Comparison of ENCODE assay signal across 9 cellular contexts in genomic region chr6:44304282-44305199, GRCh38. TPM values are rescaled to one million over a fixed set of nuclear protein-coding genes. Genes with fewer than 3 reads are reported as not detected.
DNase-seq lines count a peak whose midpoint lies in the region; ATAC-seq, FAIRE-seq and TF ChIP-seq lines count a peak whose summit lies in the region.
"Had no signal": no experiment of that assay in that cellular context is flagged by ENCODE, and none has a peak within 500 bp of the region (broad histone marks: within the 10 kb centered on the region; RNA-seq: fewer than 3 reads in every experiment).

No MANE protein-coding gene starts in this region.

- WGBS in GM12878 (ENCODE audit: insufficient coverage, insufficient replicate concordance, low lambda C conversion rate, missing lambda C conversion rate): 80% methylated on average over 25 of the region's 25 CpGs

- H3K9me2 ChIP-seq in GM23338 (ENCODE audit: insufficient read depth): no peaks in the 10 kb centered on the region
- no peaks in the 10 kb centered on the region for H3K9me2 ChIP-seq in SU-DHL-6 (replicated peaks; ENCODE audit: insufficient read depth, low read length)

- H3K27ac Mint-ChIP-seq in CD14-positive monocyte: peak overlapping the region in 1 of 7 donors; percentile 37
- H3K27ac Mint-ChIP-seq in GM23338: peak overlapping the region; percentile 94

- H3K4me1 ChIP-seq in GM23338 (ENCODE audit: insufficient read depth) (no peaks in the 10 kb centered on the region), GM12878 (ENCODE audit: control insufficient read depth, insufficient read depth, low read length) (no peaks in the 10 kb centered on the region)

- H3K4me3 Mint-ChIP-seq in CD14-positive monocyte: no peak overlapping the region
- no peak overlapping the region for H3K4me3 Mint-ChIP-seq in GM23338

- POLR2A ChIA-PET in GM12878 (lab: Charles Lee): interaction anchor here (1.0 kb wide), 1 partner anchor 37 kb away, joined by 3 read pairs; no protein-coding TSS in a partner anchor

- TF ChIP-seq RAD21 in GM12878 (IDR thresholded peaks at IDR 0.05; ENCODE audit: insufficient read depth, low read depth, low read length): peak; percentile 51

- H3K79me2 ChIP-seq in GM23338 (replicated peaks; ENCODE audit: insufficient read depth) (no peaks in the 10 kb centered on the region), SU-DHL-6 (ENCODE audit: insufficient read depth, low read length) (no peaks in the 10 kb centered on the region), GM12878 (ENCODE audit: control insufficient read depth, insufficient read depth, low read length) (no peaks in the 10 kb centered on the region)

- TF ChIP-seq POLR2A in GM12878 (IDR thresholded peaks at IDR 0.05; ENCODE audit: low read depth, low read length): 0 out of 2 replicates have a peak, but pooled peaks have one; percentile 36

- no TSS peak for BruUV-seq in GM12878 (replicated peaks; lab: Mats Ljungman, UMichigan)

- H3K9ac ChIP-seq in SU-DHL-6 (ENCODE audit: low read length) (no peak overlapping the region), GM12878 (ENCODE audit: control insufficient read depth, insufficient read depth, low read length) (no peak overlapping the region)

- TF ChIP-seq CTCF in CD14-positive monocyte (IDR thresholded peaks at IDR 0.05) (peak; percentile 89), GM23338 (conservative IDR thresholded peaks at IDR 0.05; ENCODE audit: low read depth in 2 of 2) (peak; percentile 83 to 88), SU-DHL-6 (IDR thresholded peaks at IDR 0.05; ENCODE audit: insufficient read depth, low read length, poor library complexity, severe bottlenecking) (peak; percentile 82), GM12878 (IDR thresholded peaks at IDR 0.05 in 2 of 3, conservative IDR thresholded peaks at IDR 0.05 in 1 of 3; ENCODE audit: control insufficient read depth in 2 of 3, extremely low read depth in 1 of 3, insufficient read depth in 1 of 3, low read depth in 3 of 3, low read length in 3 of 3) (peak; percentile 74 to 88 (median 75))

- H3K27me3 Mint-ChIP-seq in CD14-positive monocyte (ENCODE audit: low read depth in 3 of 3) (peaks cover 0 to 2% (median 0%) of the 10 kb centered on the region in 3 donors), GM23338 (ENCODE audit: insufficient read depth, low read depth, poor library complexity) (peaks cover 10% of the 10 kb centered on the region)

- H3K36me3 Mint-ChIP-seq in CD14-positive monocyte (peaks cover 74 to 97% of the 10 kb centered on the region in 2 donors), GM23338 (ENCODE audit: low read depth) (peaks cover 80% of the 10 kb centered on the region)

- CTCF ChIA-PET in GM12878 (lab: Yijun Ruan, JAX): interaction anchor here (0.7 to 7.4 kb wide), 16 partner anchors 8 to 212 kb away, joined by 3 to 87 read pairs (median 4); partner anchors contain the start of genes AARS2, CDC5L, NFKBIE and TMEM151B

- SMC1A ChIA-PET in GM12878 (lab: Charles Lee; ENCODE audit: uncharacterized antibody, unreplicated experiment): interaction anchor here (0.7 to 3.0 kb wide), 3 partner anchors 34 to 132 kb away, joined by 3 to 22 read pairs (median 4); no protein-coding TSS in a partner anchor

- no peak overlapping the region for H2AFZ ChIP-seq in GM23338
- no peak overlapping the region for H2AFZ ChIP-seq in SU-DHL-6 (ENCODE audit: low read depth, low read length, severe bottlenecking)
- no peak overlapping the region for H2AFZ ChIP-seq in GM12878 (ENCODE audit: control insufficient read depth, low read depth, low read length)

- H3F3A ChIP-seq in GM23338 (replicated peaks; ENCODE audit: low read depth) (no peaks in the 10 kb centered on the region), SU-DHL-6 (ENCODE audit: insufficient read depth) (no peaks in the 10 kb centered on the region)

- FAIRE-seq in GM12878 (lab: Jason Lieb, UNC): peak; percentile 35

- intact Hi-C loops in CD14-positive monocyte (cut with micrococcal nuclease): no loop called here
- intact Hi-C loops in GM12878 (cut with micrococcal nuclease; ENCODE audit: unreplicated experiment): loop anchor here (2.0 kb wide), 1 partner anchor 36 kb away; no protein-coding TSS in a partner anchor

- DNase-seq in CD14-positive monocyte (ENCODE audit: low spot score) (no peak), GM23338 (ENCODE audit: low spot score) (peak; percentile 74), GM12878 (ENCODE audit: low read depth, low spot score) (no peak), kidney glomerular epithelial cell (lab: John Stamatoyannopoulos, UW) (peak; percentile 3), LoVo (ENCODE audit: low spot score) (no peak)
- peak; percentile 14 to 45 (median 23) for DNase-seq in stimulated activated naive CD4-positive, alpha-beta T cell (lab: John Stamatoyannopoulos, UW)

- H3K27ac ChIP-seq in GM23338 (ENCODE audit: low read depth): peak overlapping the region; percentile 66; the same call in 1 of the 2 replicates
- no peak overlapping the region for H3K27ac ChIP-seq in SU-DHL-6 (ENCODE audit: low read depth, low read length)
- no peak overlapping the region for H3K27ac ChIP-seq in GM12878 (ENCODE audit: control insufficient read depth, insufficient read depth)

- H3K4me1 Mint-ChIP-seq in CD14-positive monocyte: peaks cover 9% of the 10 kb centered on the region
- H3K4me1 Mint-ChIP-seq in GM23338: no peaks in the 10 kb centered on the region

- in situ Hi-C loops in GM12878 (cut with MboI): no loop called here

- TF ChIP-seq EP300 in GM12878 (IDR thresholded peaks at IDR 0.05; ENCODE audit: borderline replicate concordance in 1 of 2, control insufficient read depth in 1 of 2, low read depth in 2 of 2, low read length in 2 of 2): no peak

- H3K27me3 ChIP-seq in GM23338 (ENCODE audit: insufficient read depth) (no peaks in the 10 kb centered on the region), SU-DHL-6 (ENCODE audit: low read length) (no peaks in the 10 kb centered on the region), GM12878 (replicated peaks in 1 of 2; ENCODE audit: control insufficient read depth in 2 of 2, insufficient read depth in 2 of 2, low read length in 1 of 2) (no peaks in the 10 kb centered on the region)

- H3K36me3 ChIP-seq in GM23338 (ENCODE audit: insufficient read depth) (peaks cover 11% of the 10 kb centered on the region; the same call in 1 of the 2 replicates), SU-DHL-6 (ENCODE audit: low read length) (no peaks in the 10 kb centered on the region), GM12878 (ENCODE audit: control insufficient read depth in 2 of 2, insufficient read depth in 2 of 2, low read length in 1 of 2) (peaks cover 5 to 33% of the 10 kb centered on the region in 2 experiments; a peak in 3 of 4 replicates)

- ATAC-seq in GM23338: peak; percentile 84
- peak; percentile 86 for ATAC-seq in GM12878
- no peak for ATAC-seq in HG03378 (IDR thresholded peaks at IDR 0.05; ENCODE audit: unreplicated experiment)

- H3K4me3 ChIP-seq in GM23338 (no peak overlapping the region), SU-DHL-6 (ENCODE audit: insufficient read depth, low read length, poor library complexity, severe bottlenecking) (no peak overlapping the region), GM12878 (no peak overlapping the region)

- H3K4me2 ChIP-seq in GM23338: no peak overlapping the region
- H3K4me2 ChIP-seq in SU-DHL-6 (ENCODE audit: low read depth, low read length, poor library complexity, severe bottlenecking): no peak overlapping the region
- H3K4me2 ChIP-seq in GM12878 (ENCODE audit: control insufficient read depth, insufficient read depth): no peak overlapping the region

- RAD21 ChIA-PET in GM12878 (lab: Charles Lee; ENCODE audit: unreplicated experiment): interaction anchor here (1.0 to 2.8 kb wide), 4 partner anchors 34 to 208 kb away, joined by 3 to 22 read pairs (median 4); partner anchors contain the start of gene TMEM151B

- H3K9me3 Mint-ChIP-seq in CD14-positive monocyte (no peaks in the 10 kb centered on the region), GM23338 (no peaks in the 10 kb centered on the region)

- no peaks in the 10 kb centered on the region for H3K9me3 ChIP-seq in SU-DHL-6 (ENCODE audit: insufficient read depth, low read length)
- H3K9me3 ChIP-seq in GM12878 (replicated peaks; ENCODE audit: control insufficient read depth, insufficient read depth, low read length): no peaks in the 10 kb centered on the region

- H4K20me1 ChIP-seq in GM23338 (replicated peaks; ENCODE audit: insufficient read depth): no peaks in the 10 kb centered on the region
- H4K20me1 ChIP-seq in SU-DHL-6 (ENCODE audit: low read depth, low read length): no peaks in the 10 kb centered on the region
- no peaks in the 10 kb centered on the region for H4K20me1 ChIP-seq in GM12878 (ENCODE audit: control insufficient read depth, insufficient read depth)

RNA-seq across cellular contexts. Expression of gene AARS2, which starts 8.6 kb away (rescaled TPM):
- polyA plus RNA-seq in CD14-positive monocyte (1 to 10 TPM; 1.8 to 3.2 TPM), GM23338 (2016; fragmentation: Nextera tagmentation; extraction: Ambion mirVana) (5.5 and 6.5 TPM in 2 replicates), GM12878 (2011; rRNA removed) (5.4 and 8.1 TPM in 2 replicates), GM12878 (2014; fragmentation: Illumina TruSeq; extraction: Trizol) (4.8 and 7.5 TPM in 2 replicates), GM12878 (2014; fragmentation: Nextera tagmentation; extraction: Ambion mirVana) (under 1 TPM; 0.71 to 0.75 TPM), GM12878 (2014; rRNA removed) (14.2 and 14.3 TPM in 2 replicates), GM12878 (2016; fragmentation: Nextera tagmentation; extraction: Ambion mirVana) (10 to 100 TPM; 16.7 to 17.9 TPM)
- total RNA-seq in GM23338 (2014; rRNA removed; shearing (Covaris generic)): 19.8 and 23.2 TPM in 2 replicates
- total RNA-seq in GM12878 (2013; cell fraction: nucleolus; rRNA removed): 30.9 and 34.4 TPM in 2 replicates
- total RNA-seq in GM12878 (2014; rRNA removed) (15.8 and 16.1 TPM in 2 replicates), GM12878 (2014; rRNA removed; fragmentation: Illumina TruSeq; extraction: Trizol) (9.4 and 11.0 TPM in 2 replicates), GM12878 (2021) (16.0 and 18.3 TPM in 2 replicates)
- 3.4 TPM for polyA plus RNA-seq in GM12878 (2011; ENCODE audit: low read depth)
- polyA plus RNA-seq in GM12878 (2011; cell fraction: cytosol; rRNA removed): 8.0 and 11.6 TPM in 2 replicates
- 39.2 and 40.7 TPM in 2 replicates for polyA plus RNA-seq in GM12878 (2011; cell fraction: nucleus; rRNA removed)
- 7.4 and 8.9 TPM in 2 replicates for polyA plus RNA-seq in GM12878 (2012)
- polyA minus RNA-seq in GM12878 (2011; rRNA and poly(A)+ RNA removed): 12.9 and 22.9 TPM in 2 replicates
- 5.5 and 5.7 TPM in 2 replicates for polyA minus RNA-seq in GM12878 (2011; cell fraction: cytosol; rRNA and poly(A)+ RNA removed)
- 22.1 and 30.2 TPM in 2 replicates for polyA minus RNA-seq in GM12878 (2011; cell fraction: nucleus; rRNA and poly(A)+ RNA removed)

RNA-seq across cellular contexts. Expression of gene TMEM151B, which starts 34.3 kb away (rescaled TPM):
- polyA plus RNA-seq in CD14-positive monocyte (not detected), GM23338 (2016; fragmentation: Nextera tagmentation; extraction: Ambion mirVana) (0.91 and 1.5 TPM in 2 replicates), GM12878 (2011; rRNA removed) (0.13 and 0.19 TPM in 2 replicates), GM12878 (2014; fragmentation: Illumina TruSeq; extraction: Trizol) (0.04 TPM in 1 of 2 replicates, not detected in the other), GM12878 (2014; fragmentation: Nextera tagmentation; extraction: Ambion mirVana) (not detected), GM12878 (2014; rRNA removed) (0.01 and 0.08 TPM in 2 replicates), GM12878 (2016; fragmentation: Nextera tagmentation; extraction: Ambion mirVana) (under 1 TPM in 1 of 2 experiments, not detected in 1; 0.05 TPM)
- 11.5 and 14.6 TPM in 2 replicates for total RNA-seq in GM23338 (2014; rRNA removed; shearing (Covaris generic))
- total RNA-seq in GM12878 (2013; cell fraction: nucleolus; rRNA removed): 0.29 and 0.52 TPM in 2 replicates
- total RNA-seq in GM12878 (2014; rRNA removed) (under 0.01 TPM in 1 of 2 replicates, not detected in the other), GM12878 (2014; rRNA removed; fragmentation: Illumina TruSeq; extraction: Trizol) (not detected in 2 replicates), GM12878 (2021) (not detected in 2 replicates)
- not detected for polyA plus RNA-seq in GM12878 (2011; ENCODE audit: low read depth)
- 0.18 and 0.22 TPM in 2 replicates for polyA plus RNA-seq in GM12878 (2011; cell fraction: cytosol; rRNA removed)
- 1.4 and 1.6 TPM in 2 replicates for polyA plus RNA-seq in GM12878 (2011; cell fraction: nucleus; rRNA removed)
- 0.46 and 0.68 TPM in 2 replicates for polyA plus RNA-seq in GM12878 (2012)
- 0.07 and 0.41 TPM in 2 replicates for polyA minus RNA-seq in GM12878 (2011; rRNA and poly(A)+ RNA removed)
- polyA minus RNA-seq in GM12878 (2011; cell fraction: cytosol; rRNA and poly(A)+ RNA removed): not detected in 2 replicates
- 0.36 and 0.86 TPM in 2 replicates for polyA minus RNA-seq in GM12878 (2011; cell fraction: nucleus; rRNA and poly(A)+ RNA removed)
- total RNA-seq: mononuclear cell had no signal

RNA-seq across cellular contexts. Expression of gene SPATS1, which starts 37.9 kb away (rescaled TPM):
- polyA plus RNA-seq in CD14-positive monocyte (not detected), GM23338 (2016; fragmentation: Nextera tagmentation; extraction: Ambion mirVana) (not detected in 2 replicates), GM12878 (2011; rRNA removed) (0.12 TPM in 1 of 2 replicates, not detected in the other), GM12878 (2014; fragmentation: Illumina TruSeq; extraction: Trizol) (not detected in 2 replicates), GM12878 (2014; fragmentation: Nextera tagmentation; extraction: Ambion mirVana) (not detected), GM12878 (2014; rRNA removed) (not detected in 2 replicates), GM12878 (2016; fragmentation: Nextera tagmentation; extraction: Ambion mirVana) (not detected)
- not detected in 2 replicates for total RNA-seq in GM23338 (2014; rRNA removed; shearing (Covaris generic))
- total RNA-seq in GM12878 (2013; cell fraction: nucleolus; rRNA removed): not detected in 2 replicates
- total RNA-seq in GM12878 (2014; rRNA removed) (not detected in 2 replicates), GM12878 (2014; rRNA removed; fragmentation: Illumina TruSeq; extraction: Trizol) (not detected in 2 replicates), GM12878 (2021) (not detected in 2 replicates)
- not detected for polyA plus RNA-seq in GM12878 (2011; ENCODE audit: low read depth)
- not detected in 2 replicates for polyA plus RNA-seq in GM12878 (2011; cell fraction: cytosol; rRNA removed)
- not detected in 2 replicates for polyA plus RNA-seq in GM12878 (2011; cell fraction: nucleus; rRNA removed)
- not detected in 2 replicates for polyA plus RNA-seq in GM12878 (2012)
- polyA minus RNA-seq in GM12878 (2011; rRNA and poly(A)+ RNA removed): not detected in 2 replicates
- not detected in 2 replicates for polyA minus RNA-seq in GM12878 (2011; cell fraction: cytosol; rRNA and poly(A)+ RNA removed)
- not detected in 2 replicates for polyA minus RNA-seq in GM12878 (2011; cell fraction: nucleus; rRNA and poly(A)+ RNA removed)
- total RNA-seq: mononuclear cell had no signal

RNA-seq across cellular contexts. Expression of gene NFKBIE, which starts 39.2 kb away (rescaled TPM):
- polyA plus RNA-seq in CD14-positive monocyte: 10 to 100 TPM; 19.9 to 23.2 TPM
- 19.8 and 25.9 TPM in 2 replicates for total RNA-seq in GM23338 (2014; rRNA removed; shearing (Covaris generic))
- polyA plus RNA-seq in GM23338 (2016; fragmentation: Nextera tagmentation; extraction: Ambion mirVana): 12.8 and 14.6 TPM in 2 replicates
- 127 and 202 TPM in 2 replicates for total RNA-seq in GM12878 (2013; cell fraction: nucleolus; rRNA removed)
- 45.1 and 47.0 TPM in 2 replicates for total RNA-seq in GM12878 (2014; rRNA removed)
- total RNA-seq in GM12878 (2014; rRNA removed; fragmentation: Illumina TruSeq; extraction: Trizol): 39.5 and 43.2 TPM in 2 replicates
- 53.6 and 57.0 TPM in 2 replicates for total RNA-seq in GM12878 (2021)
- polyA plus RNA-seq in GM12878 (2011; ENCODE audit: low read depth): 13.6 TPM
- polyA plus RNA-seq in GM12878 (2011; rRNA removed): 106 and 126 TPM in 2 replicates
- polyA plus RNA-seq in GM12878 (2011; cell fraction: cytosol; rRNA removed): 111 and 125 TPM in 2 replicates
- polyA plus RNA-seq in GM12878 (2011; cell fraction: nucleus; rRNA removed): 154 TPM in 2 replicates
- polyA plus RNA-seq in GM12878 (2012): 36.7 and 71.2 TPM in 2 replicates
- polyA plus RNA-seq in GM12878 (2014; fragmentation: Illumina TruSeq; extraction: Trizol): 34.5 and 38.1 TPM in 2 replicates
- 10 to 100 TPM; 10.4 to 26.0 TPM for polyA plus RNA-seq in GM12878 (2014; fragmentation: Nextera tagmentation; extraction: Ambion mirVana)
- polyA plus RNA-seq in GM12878 (2014; rRNA removed): 52.4 and 60.3 TPM in 2 replicates
- 10 to 100 TPM; 30.4 to 30.6 TPM for polyA plus RNA-seq in GM12878 (2016; fragmentation: Nextera tagmentation; extraction: Ambion mirVana)
- 61.6 and 113 TPM in 2 replicates for polyA minus RNA-seq in GM12878 (2011; rRNA and poly(A)+ RNA removed)
- polyA minus RNA-seq in GM12878 (2011; cell fraction: cytosol; rRNA and poly(A)+ RNA removed): 36.5 and 58.5 TPM in 2 replicates
- 67.9 and 93.8 TPM in 2 replicates for polyA minus RNA-seq in GM12878 (2011; cell fraction: nucleus; rRNA and poly(A)+ RNA removed)

RNA-seq across cellular contexts. Expression of gene SLC35B2, which starts 47.2 kb away (rescaled TPM):
- polyA plus RNA-seq in CD14-positive monocyte: 10 to 100 TPM; 17.4 to 30.6 TPM
- total RNA-seq in GM23338 (2014; rRNA removed; shearing (Covaris generic)): 30.5 and 30.9 TPM in 2 replicates
- 14.0 and 14.7 TPM in 2 replicates for polyA plus RNA-seq in GM23338 (2016; fragmentation: Nextera tagmentation; extraction: Ambion mirVana)
- 34.4 and 37.1 TPM in 2 replicates for total RNA-seq in GM12878 (2013; cell fraction: nucleolus; rRNA removed)
- 34.1 and 35.1 TPM in 2 replicates for total RNA-seq in GM12878 (2014; rRNA removed)
- 24.3 and 25.1 TPM in 2 replicates for total RNA-seq in GM12878 (2014; rRNA removed; fragmentation: Illumina TruSeq; extraction: Trizol)
- 33.5 and 35.8 TPM in 2 replicates for total RNA-seq in GM12878 (2021)
- polyA plus RNA-seq in GM12878 (2011; ENCODE audit: low read depth): 23.1 TPM
- polyA plus RNA-seq in GM12878 (2011; rRNA removed): 19.7 and 32.2 TPM in 2 replicates
- 48.8 and 53.9 TPM in 2 replicates for polyA plus RNA-seq in GM12878 (2011; cell fraction: cytosol; rRNA removed)
- 89.8 and 144 TPM in 2 replicates for polyA plus RNA-seq in GM12878 (2011; cell fraction: nucleus; rRNA removed)
- 38.5 and 38.9 TPM in 2 replicates for polyA plus RNA-seq in GM12878 (2012)
- polyA plus RNA-seq in GM12878 (2014; fragmentation: Illumina TruSeq; extraction: Trizol): 23.9 and 35.2 TPM in 2 replicates
- polyA plus RNA-seq in GM12878 (2014; fragmentation: Nextera tagmentation; extraction: Ambion mirVana): 10 to 100 TPM; 11.3 to 14.9 TPM
- polyA plus RNA-seq in GM12878 (2014; rRNA removed): 45.2 and 45.4 TPM in 2 replicates
- 10 to 100 TPM; 39.5 to 40.8 TPM for polyA plus RNA-seq in GM12878 (2016; fragmentation: Nextera tagmentation; extraction: Ambion mirVana)
- 17.3 and 33.3 TPM in 2 replicates for polyA minus RNA-seq in GM12878 (2011; rRNA and poly(A)+ RNA removed)
- polyA minus RNA-seq in GM12878 (2011; cell fraction: cytosol; rRNA and poly(A)+ RNA removed): 5.2 and 7.0 TPM in 2 replicates
- polyA minus RNA-seq in GM12878 (2011; cell fraction: nucleus; rRNA and poly(A)+ RNA removed): 19.7 and 27.3 TPM in 2 replicates

Comparison
In these comparisons a context has a peak if more than half of its experiments do, and no peak if none do; other contexts are left out.
1. DNase-seq: peak in GM23338 (single experiment), kidney glomerular epithelial cell (single experiment) and stimulated activated naive CD4-positive, alpha-beta T cell (6 of 6); none in CD14-positive monocyte (single experiment), GM12878 (single experiment) and LoVo (single experiment).
2. Peak in every context shown above with its lines, with median percentiles within 50 percentile points of each other: CTCF ChIP-seq.